In the genomic region with DNA sequence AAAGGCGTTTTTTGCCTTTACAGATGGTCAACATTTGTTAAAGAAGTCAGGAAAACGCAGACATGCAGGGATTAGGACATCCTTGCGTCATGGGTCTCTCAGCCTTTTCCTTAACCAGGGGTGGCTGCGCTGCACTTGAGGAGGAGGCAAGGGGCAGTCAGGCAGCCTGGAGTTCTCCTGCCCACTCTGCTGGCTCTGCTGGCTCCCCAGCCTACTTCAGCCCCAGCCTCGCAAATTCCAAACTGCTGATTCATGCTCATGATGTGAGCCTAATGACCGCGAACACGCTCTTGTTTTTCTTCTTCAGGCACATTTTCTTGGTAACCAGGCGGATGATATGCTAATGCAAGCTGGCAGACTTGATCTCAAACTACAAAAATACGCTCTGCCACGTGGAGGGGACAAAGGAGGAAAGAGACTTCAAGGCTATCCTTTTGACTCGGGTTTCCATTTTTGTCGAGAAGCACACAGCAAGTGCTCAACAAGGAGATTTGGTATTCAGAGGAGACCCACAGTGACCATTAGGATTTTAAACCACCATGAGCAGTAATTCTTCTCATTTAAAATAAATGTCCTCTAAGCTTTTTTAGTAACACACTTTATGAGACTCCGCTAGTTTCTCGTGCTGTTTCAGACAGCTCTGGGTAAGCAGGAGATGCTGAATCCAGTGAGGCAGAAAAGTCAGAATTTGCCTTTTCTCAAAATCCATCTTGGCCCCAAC, we compare ENCODE assay signal across 2 cellular contexts.
TF ChIP-seq lines count a peak whose summit lies in the region.

No MANE protein-coding gene starts in this region.

TF ChIP-seq in HEK293, 187 proteins besides CTCF, POLR2A, EP300 and RAD21 (continued from another document and continues in another):
- TF ChIP-seq ZSCAN5A (tag by site-specific recombination; IDR thresholded peaks at IDR 0.05) = no peak
- TF ChIP-seq, protein P1, sequence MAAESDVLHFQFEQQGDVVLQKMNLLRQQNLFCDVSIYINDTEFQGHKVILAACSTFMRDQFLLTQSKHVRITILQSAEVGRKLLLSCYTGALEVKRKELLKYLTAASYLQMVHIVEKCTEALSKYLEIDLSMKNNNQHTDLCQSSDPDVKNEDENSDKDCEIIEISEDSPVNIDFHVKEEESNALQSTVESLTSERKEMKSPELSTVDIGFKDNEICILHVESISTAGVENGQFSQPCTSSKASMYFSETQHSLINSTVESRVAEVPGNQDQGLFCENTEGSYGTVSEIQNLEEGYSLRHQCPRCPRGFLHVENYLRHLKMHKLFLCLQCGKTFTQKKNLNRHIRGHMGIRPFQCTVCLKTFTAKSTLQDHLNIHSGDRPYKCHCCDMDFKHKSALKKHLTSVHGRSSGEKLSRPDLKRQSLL (tag by site-specific recombination; IDR thresholded peaks at IDR 0.05) = no peak
- no peak for TF ChIP-seq ZNF248 (tag by site-specific recombination; IDR thresholded peaks at IDR 0.05)
- TF ChIP-seq ZNF664 (tag by site-specific recombination; IDR thresholded peaks at IDR 0.05) = 0 out of 2 replicates have a peak, but pooled peaks have one; percentile 5
- TF ChIP-seq, protein P2, sequence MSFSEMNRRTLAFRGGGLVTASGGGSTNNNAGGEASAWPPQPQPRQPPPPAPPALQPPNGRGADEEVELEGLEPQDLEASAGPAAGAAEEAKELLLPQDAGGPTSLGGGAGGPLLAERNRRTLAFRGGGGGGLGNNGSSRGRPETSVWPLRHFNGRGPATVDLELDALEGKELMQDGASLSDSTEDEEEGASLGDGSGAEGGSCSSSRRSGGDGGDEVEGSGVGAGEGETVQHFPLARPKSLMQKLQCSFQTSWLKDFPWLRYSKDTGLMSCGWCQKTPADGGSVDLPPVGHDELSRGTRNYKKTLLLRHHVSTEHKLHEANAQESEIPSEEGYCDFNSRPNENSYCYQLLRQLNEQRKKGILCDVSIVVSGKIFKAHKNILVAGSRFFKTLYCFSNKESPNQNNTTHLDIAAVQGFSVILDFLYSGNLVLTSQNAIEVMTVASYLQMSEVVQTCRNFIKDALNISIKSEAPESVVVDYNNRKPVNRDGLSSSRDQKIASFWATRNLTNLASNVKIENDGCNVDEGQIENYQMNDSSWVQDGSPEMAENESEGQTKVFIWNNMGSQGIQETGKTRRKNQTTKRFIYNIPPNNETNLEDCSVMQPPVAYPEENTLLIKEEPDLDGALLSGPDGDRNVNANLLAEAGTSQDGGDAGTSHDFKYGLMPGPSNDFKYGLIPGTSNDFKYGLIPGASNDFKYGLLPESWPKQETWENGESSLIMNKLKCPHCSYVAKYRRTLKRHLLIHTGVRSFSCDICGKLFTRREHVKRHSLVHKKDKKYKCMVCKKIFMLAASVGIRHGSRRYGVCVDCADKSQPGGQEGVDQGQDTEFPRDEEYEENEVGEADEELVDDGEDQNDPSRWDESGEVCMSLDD (tag by site-specific recombination; IDR thresholded peaks at IDR 0.05) = no peak
- no peak for TF ChIP-seq ZFP3 (tag by site-specific recombination; IDR thresholded peaks at IDR 0.05; ENCODE audit: low read depth)
- TF ChIP-seq ZNF362 (tag by site-specific recombination; IDR thresholded peaks at IDR 0.05) = peak; percentile 82
- TF ChIP-seq ZNF18 (tag by site-specific recombination; IDR thresholded peaks at IDR 0.05) = no peak
- no peak for TF ChIP-seq ZNF10 (tag by site-specific recombination; IDR thresholded peaks at IDR 0.05)
- no peak for TF ChIP-seq KLF7 (tag by site-specific recombination; IDR thresholded peaks at IDR 0.05; ENCODE audit: borderline replicate concordance)
- no peak for TF ChIP-seq ZNF175 (tag by site-specific recombination; IDR thresholded peaks at IDR 0.05)
- TF ChIP-seq GLI2 (tag by site-specific recombination; IDR thresholded peaks at IDR 0.05; ENCODE audit: borderline replicate concordance, low read depth) = no peak
- no peak for TF ChIP-seq OSR2 (tag by site-specific recombination; IDR thresholded peaks at IDR 0.05)
- no peak for TF ChIP-seq ZNF24 (tag by site-specific recombination; IDR thresholded peaks at IDR 0.05)
- TF ChIP-seq ZNF221 (tag by site-specific recombination; IDR thresholded peaks at IDR 0.05; ENCODE audit: borderline replicate concordance) = no peak
- no peak for TF ChIP-seq ZIC2 (tag by site-specific recombination; IDR thresholded peaks at IDR 0.05)

TF ChIP-seq in HepG2, 621 proteins besides CTCF, POLR2A, EP300 and RAD21 (continued from another document and continues in another):
- TF ChIP-seq, protein P3, sequence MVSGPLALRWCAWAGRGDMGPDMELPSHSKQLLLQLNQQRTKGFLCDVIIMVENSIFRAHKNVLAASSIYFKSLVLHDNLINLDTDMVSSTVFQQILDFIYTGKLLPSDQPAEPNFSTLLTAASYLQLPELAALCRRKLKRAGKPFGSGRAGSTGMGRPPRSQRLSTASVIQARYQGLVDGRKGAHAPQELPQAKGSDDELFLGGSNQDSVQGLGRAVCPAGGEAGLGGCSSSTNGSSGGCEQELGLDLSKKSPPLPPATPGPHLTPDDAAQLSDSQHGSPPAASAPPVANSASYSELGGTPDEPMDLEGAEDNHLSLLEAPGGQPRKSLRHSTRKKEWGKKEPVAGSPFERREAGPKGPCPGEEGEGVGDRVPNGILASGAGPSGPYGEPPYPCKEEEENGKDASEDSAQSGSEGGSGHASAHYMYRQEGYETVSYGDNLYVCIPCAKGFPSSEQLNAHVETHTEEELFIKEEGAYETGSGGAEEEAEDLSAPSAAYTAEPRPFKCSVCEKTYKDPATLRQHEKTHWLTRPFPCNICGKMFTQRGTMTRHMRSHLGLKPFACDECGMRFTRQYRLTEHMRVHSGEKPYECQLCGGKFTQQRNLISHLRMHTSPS (CRISPR knock-in tag; IDR thresholded peaks at IDR 0.05; ENCODE audit: low read depth) = no peak
- peak; percentile 57; the same call in 1 of the 2 replicates for TF ChIP-seq NFE2 (CRISPR knock-in tag; IDR thresholded peaks at IDR 0.05)
- TF ChIP-seq, protein P4, sequence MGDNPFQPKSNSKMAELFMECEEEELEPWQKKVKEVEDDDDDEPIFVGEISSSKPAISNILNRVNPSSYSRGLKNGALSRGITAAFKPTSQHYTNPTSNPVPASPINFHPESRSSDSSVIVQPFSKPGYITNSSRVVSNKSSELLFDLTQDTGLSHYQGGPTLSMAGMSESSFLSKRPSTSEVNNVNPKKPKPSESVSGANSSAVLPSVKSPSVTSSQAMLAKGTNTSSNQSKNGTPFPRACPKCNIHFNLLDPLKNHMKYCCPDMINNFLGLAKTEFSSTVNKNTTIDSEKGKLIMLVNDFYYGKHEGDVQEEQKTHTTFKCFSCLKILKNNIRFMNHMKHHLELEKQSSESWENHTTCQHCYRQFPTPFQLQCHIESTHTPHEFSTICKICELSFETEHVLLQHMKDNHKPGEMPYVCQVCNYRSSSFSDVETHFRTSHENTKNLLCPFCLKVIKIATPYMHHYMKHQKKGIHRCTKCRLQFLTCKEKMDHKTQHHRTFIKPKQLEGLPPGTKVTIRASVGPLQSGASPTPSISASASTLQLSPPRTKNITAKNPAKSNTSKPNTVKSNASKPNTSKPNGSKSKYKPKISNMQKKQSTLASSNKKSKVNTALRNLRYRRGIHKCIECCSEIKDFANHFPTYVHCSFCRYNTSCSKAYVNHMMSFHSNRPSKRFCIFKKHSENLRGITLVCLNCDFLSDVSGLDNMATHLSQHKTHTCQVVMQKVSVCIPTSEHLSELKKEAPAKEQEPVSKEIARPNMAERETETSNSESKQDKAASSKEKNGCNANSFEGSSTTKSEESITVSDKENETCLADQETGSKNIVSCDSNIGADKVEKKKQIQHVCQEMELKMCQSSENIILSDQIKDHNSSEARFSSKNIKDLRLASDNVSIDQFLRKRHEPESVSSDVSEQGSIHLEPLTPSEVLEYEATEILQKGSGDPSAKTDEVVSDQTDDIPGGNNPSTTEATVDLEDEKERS (CRISPR knock-in tag; IDR thresholded peaks at IDR 0.05) = no peak
- TF ChIP-seq JUND (CRISPR knock-in tag; IDR thresholded peaks at IDR 0.05) = no peak
- TF ChIP-seq, protein P5, sequence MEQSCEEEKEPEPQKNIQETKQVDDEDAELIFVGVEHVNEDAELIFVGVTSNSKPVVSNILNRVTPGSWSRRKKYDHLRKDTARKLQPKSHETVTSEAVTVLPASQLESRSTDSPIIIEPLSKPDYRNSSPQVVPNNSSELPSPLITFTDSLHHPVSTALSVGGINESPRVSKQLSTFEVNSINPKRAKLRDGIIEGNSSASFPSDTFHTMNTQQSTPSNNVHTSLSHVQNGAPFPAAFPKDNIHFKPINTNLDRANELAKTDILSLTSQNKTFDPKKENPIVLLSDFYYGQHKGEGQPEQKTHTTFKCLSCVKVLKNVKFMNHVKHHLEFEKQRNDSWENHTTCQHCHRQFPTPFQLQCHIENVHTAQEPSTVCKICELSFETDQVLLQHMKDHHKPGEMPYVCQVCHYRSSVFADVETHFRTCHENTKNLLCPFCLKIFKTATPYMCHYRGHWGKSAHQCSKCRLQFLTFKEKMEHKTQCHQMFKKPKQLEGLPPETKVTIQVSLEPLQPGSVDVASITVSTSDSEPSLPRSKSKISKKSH (CRISPR knock-in tag; IDR thresholded peaks at IDR 0.05; ENCODE audit: borderline replicate concordance) = no peak
- no peak for TF ChIP-seq U2AF2 (IDR thresholded peaks at IDR 0.05; ENCODE audit: low read depth, low read length)
- TF ChIP-seq ZNF136 (CRISPR knock-in tag; IDR thresholded peaks at IDR 0.05; ENCODE audit: low read depth) = no peak
- peak; percentile 90 for TF ChIP-seq FOSL2 (CRISPR knock-in tag; IDR thresholded peaks at IDR 0.05)
- TF ChIP-seq ZBTB21 (CRISPR knock-in tag; IDR thresholded peaks at IDR 0.05) = no peak
- no peak for TF ChIP-seq ZBTB7B (CRISPR knock-in tag; IDR thresholded peaks at IDR 0.05)
- TF ChIP-seq, protein P6, sequence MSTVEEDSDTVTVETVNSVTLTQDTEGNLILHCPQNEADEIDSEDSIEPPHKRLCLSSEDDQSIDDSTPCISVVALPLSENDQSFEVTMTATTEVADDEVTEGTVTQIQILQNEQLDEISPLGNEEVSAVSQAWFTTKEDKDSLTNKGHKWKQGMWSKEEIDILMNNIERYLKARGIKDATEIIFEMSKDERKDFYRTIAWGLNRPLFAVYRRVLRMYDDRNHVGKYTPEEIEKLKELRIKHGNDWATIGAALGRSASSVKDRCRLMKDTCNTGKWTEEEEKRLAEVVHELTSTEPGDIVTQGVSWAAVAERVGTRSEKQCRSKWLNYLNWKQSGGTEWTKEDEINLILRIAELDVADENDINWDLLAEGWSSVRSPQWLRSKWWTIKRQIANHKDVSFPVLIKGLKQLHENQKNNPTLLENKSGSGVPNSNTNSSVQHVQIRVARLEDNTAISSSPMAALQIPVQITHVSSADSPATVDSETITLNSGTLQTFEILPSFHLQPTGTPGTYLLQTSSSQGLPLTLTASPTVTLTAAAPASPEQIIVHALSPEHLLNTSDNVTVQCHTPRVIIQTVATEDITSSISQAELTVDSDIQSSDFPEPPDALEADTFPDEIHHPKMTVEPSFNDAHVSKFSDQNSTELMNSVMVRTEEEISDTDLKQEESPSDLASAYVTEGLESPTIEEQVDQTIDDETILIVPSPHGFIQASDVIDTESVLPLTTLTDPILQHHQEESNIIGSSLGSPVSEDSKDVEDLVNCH (CRISPR knock-in tag; IDR thresholded peaks at IDR 0.05) = no peak
- no peak for TF ChIP-seq DBP (CRISPR knock-in tag; IDR thresholded peaks at IDR 0.05; ENCODE audit: not compliant biosample characterization)
- no peak for TF ChIP-seq ZNF615 (CRISPR knock-in tag; IDR thresholded peaks at IDR 0.05; ENCODE audit: borderline replicate concordance)
- no peak for TF ChIP-seq ZMAT3 (CRISPR knock-in tag; conservative IDR thresholded peaks at IDR 0.05)
- TF ChIP-seq, protein P7, sequence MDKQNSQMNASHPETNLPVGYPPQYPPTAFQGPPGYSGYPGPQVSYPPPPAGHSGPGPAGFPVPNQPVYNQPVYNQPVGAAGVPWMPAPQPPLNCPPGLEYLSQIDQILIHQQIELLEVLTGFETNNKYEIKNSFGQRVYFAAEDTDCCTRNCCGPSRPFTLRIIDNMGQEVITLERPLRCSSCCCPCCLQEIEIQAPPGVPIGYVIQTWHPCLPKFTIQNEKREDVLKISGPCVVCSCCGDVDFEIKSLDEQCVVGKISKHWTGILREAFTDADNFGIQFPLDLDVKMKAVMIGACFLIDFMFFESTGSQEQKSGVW (CRISPR knock-in tag; IDR thresholded peaks at IDR 0.05; ENCODE audit: borderline replicate concordance) = no peak
- TF ChIP-seq ZNF362 (CRISPR knock-in tag; IDR thresholded peaks at IDR 0.05; ENCODE audit: borderline replicate concordance) = no peak
- TF ChIP-seq ZZZ3 (CRISPR knock-in tag; IDR thresholded peaks at IDR 0.05; ENCODE audit: borderline replicate concordance) = no peak
- no peak for TF ChIP-seq REPIN1 (CRISPR knock-in tag; IDR thresholded peaks at IDR 0.05; ENCODE audit: borderline replicate concordance, low read depth)
- TF ChIP-seq, protein P8, sequence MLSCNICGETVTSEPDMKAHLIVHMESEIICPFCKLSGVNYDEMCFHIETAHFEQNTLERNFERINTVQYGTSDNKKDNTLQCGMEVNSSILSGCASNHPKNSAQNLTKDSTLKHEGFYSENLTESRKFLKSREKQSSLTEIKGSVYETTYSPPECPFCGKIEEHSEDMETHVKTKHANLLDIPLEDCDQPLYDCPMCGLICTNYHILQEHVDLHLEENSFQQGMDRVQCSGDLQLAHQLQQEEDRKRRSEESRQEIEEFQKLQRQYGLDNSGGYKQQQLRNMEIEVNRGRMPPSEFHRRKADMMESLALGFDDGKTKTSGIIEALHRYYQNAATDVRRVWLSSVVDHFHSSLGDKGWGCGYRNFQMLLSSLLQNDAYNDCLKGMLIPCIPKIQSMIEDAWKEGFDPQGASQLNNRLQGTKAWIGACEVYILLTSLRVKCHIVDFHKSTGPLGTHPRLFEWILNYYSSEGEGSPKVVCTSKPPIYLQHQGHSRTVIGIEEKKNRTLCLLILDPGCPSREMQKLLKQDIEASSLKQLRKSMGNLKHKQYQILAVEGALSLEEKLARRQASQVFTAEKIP (CRISPR knock-in tag; IDR thresholded peaks at IDR 0.05; ENCODE audit: borderline replicate concordance) = no peak
- TF ChIP-seq ZNF329 (CRISPR knock-in tag; IDR thresholded peaks at IDR 0.05; ENCODE audit: low read depth) = no peak
- no peak for TF ChIP-seq TBL1XR1 (IDR thresholded peaks at IDR 0.05; ENCODE audit: borderline replicate concordance, low read length, partially characterized antibody)
